Comparison of ENCODE assay signal across 12 cellular contexts in genomic region chr14:45891417-45892080, GRCh38.
DNase-seq lines count a peak whose midpoint lies in the region; ATAC-seq and TF ChIP-seq lines count a peak whose summit lies in the region.
"Had no signal": no experiment of that assay in that cellular context is flagged by ENCODE, and none has a peak within 500 bp of the region (broad histone marks: within the 10 kb centered on the region; RNA-seq: fewer than 3 reads in every experiment).

No MANE protein-coding gene starts in this region.

- WGBS in H9 (ENCODE audit: extremely low coverage, insufficient read length, low lambda C conversion rate) = no CpG with 5 or more reads among the region's 18 CpGs
- no CpG with 5 or more reads among the region's 18 CpGs for WGBS in trophoblast cell (ENCODE audit: extremely low coverage, insufficient coverage, insufficient read length)

- no peaks in the 10 kb centered on the region for H4K20me1 ChIP-seq in H9 (ENCODE audit: control insufficient read depth, insufficient read depth, insufficient read length)

- no peak for ATAC-seq in activated naive CD8-positive, alpha-beta T cell treated with anti-CD3 and anti-CD28 coated beads, Interleukin-2, amount 50 U/mL, for 24 hours
- no peak for ATAC-seq in left lobe of liver
- ATAC-seq: Panc1 had no signal

- no peak overlapping the region for H4K8ac ChIP-seq in H9 (replicated peaks; ENCODE audit: insufficient read length, low read depth, low read length)
- no peak overlapping the region for H4K8ac ChIP-seq in trophoblast cell (ENCODE audit: low read depth, low read length)

- peak; percentile 58 for DNase-seq in H9
- DNase-seq in NCI-H2196 treated with DMSO at 0.1 percent for 48 hours (lab: John Stamatoyannopoulos, UW; ENCODE audit: unreplicated experiment) = peak; percentile 7
- peak; percentile 75 for DNase-seq in epithelial cell of esophagus (ENCODE audit: low read depth)
- no peak for DNase-seq in trophoblast cell
- no peak for DNase-seq in activated naive CD8-positive, alpha-beta T cell treated with anti-CD3 and anti-CD28 coated beads, Interleukin-2, amount 50 U/mL, for 24 hours
- DNase-seq in left lobe of liver (ENCODE audit: low spot score) = no peak
- no peak for DNase-seq in stimulated activated naive CD4-positive, alpha-beta T cell treated with Interleukin-2 at 50 U/mL for 16 hours (lab: John Stamatoyannopoulos, UW)
- DNase-seq in WERI-Rb-1 = no peak
- DNase-seq: activated CD4-positive, alpha-beta T cell treated with anti-CD3 and anti-CD28 coated beads, Interleukin-2, amount 10 ng/mL, durations not matched to agents 7 days and 5 days; HFFc6; tibial artery had no signal

- H3K4ac ChIP-seq in H9 (ENCODE audit: low read depth, low read length) (no peak overlapping the region), trophoblast cell (ENCODE audit: low read depth, low read length) (no peak overlapping the region)

- peak overlapping the region; percentile 21 for H3K4me3 ChIP-seq in epithelial cell of esophagus (ENCODE audit: low read length)
- no peak overlapping the region for H3K4me3 ChIP-seq in trophoblast cell (ENCODE audit: low read depth, low read length)
- H3K4me3 ChIP-seq in WERI-Rb-1 (ENCODE audit: low read depth, low read length) = no peak overlapping the region
- H3K4me3 ChIP-seq: tibial artery had no signal

- no peak overlapping the region; a peak in 1 of 7 replicates for H3K27ac Mint-ChIP-seq in H9
- H3K27ac Mint-ChIP-seq in activated naive CD8-positive, alpha-beta T cell treated with anti-CD3 and anti-CD28 coated beads, Interleukin-2, amount 50 U/mL, for 24 hours = no peak overlapping the region
- H3K27ac Mint-ChIP-seq: activated CD4-positive, alpha-beta T cell treated with anti-CD3 and anti-CD28 coated beads, Interleukin-2, amount 10 ng/mL, durations not matched to agents 7 days and 5 days; HFFc6 had no signal

- no peak overlapping the region for H4K5ac ChIP-seq in H9 (ENCODE audit: insufficient read length, low read depth, low read length)

- no peak overlapping the region for H2AFZ ChIP-seq in H9 (ENCODE audit: low read length)
- H2AFZ ChIP-seq in trophoblast cell (ENCODE audit: insufficient read depth, low read length, poor library complexity) = no peak overlapping the region

- H2AK5ac ChIP-seq in H9 (ENCODE audit: insufficient read length, low read length) = no peak overlapping the region
- H2AK5ac ChIP-seq in trophoblast cell (ENCODE audit: low read length) = no peak overlapping the region

- H2BK15ac ChIP-seq in H9 (ENCODE audit: low read depth, low read length) = no peak overlapping the region

- no peaks in the 10 kb centered on the region for H3K4me1 ChIP-seq in H9 (ENCODE audit: insufficient read depth, low read length)
- H3K4me1 ChIP-seq in trophoblast cell (ENCODE audit: control insufficient read depth in 1 of 2, insufficient read depth in 2 of 2, low read length in 2 of 2) = no peaks in the 10 kb centered on the region
- H3K4me1 ChIP-seq: tibial artery had no signal

- H3K79me2 ChIP-seq in H9 (ENCODE audit: insufficient read depth, low read length) (no peaks in the 10 kb centered on the region), trophoblast cell (ENCODE audit: control insufficient read depth, insufficient read depth, low read length, poor library complexity) (no peaks in the 10 kb centered on the region)

- no peak overlapping the region for H4K12ac ChIP-seq in trophoblast cell (ENCODE audit: low read depth, low read length)

- no peak overlapping the region for H2BK120ac ChIP-seq in H9 (ENCODE audit: low read depth, low read length, poor library complexity, severe bottlenecking)
- H2BK120ac ChIP-seq in trophoblast cell (ENCODE audit: insufficient read depth, low read length, poor library complexity) = no peak overlapping the region

- peak overlapping the region; percentile 44; the same call in 1 of the 2 replicates for H3K14ac ChIP-seq in H9 (ENCODE audit: insufficient read depth, low read length)
- H3K14ac ChIP-seq in trophoblast cell (ENCODE audit: low read length) = no peak overlapping the region

- H3K9me3 Mint-ChIP-seq in H9 = peaks cover 0 to 4% of the 10 kb centered on the region in 2 experiments; a peak in 1 of 5 replicates
- peaks cover 10% of the 10 kb centered on the region for H3K9me3 Mint-ChIP-seq in activated naive CD8-positive, alpha-beta T cell treated with anti-CD3 and anti-CD28 coated beads, Interleukin-2, amount 50 U/mL, for 24 hours

- H3K36me3 ChIP-seq in trophoblast cell (ENCODE audit: control insufficient read depth in 1 of 2, insufficient read depth in 2 of 2, low read length in 2 of 2) = no peaks in the 10 kb centered on the region
- H3K36me3 ChIP-seq in WERI-Rb-1 = no peaks in the 10 kb centered on the region
- H3K36me3 ChIP-seq: tibial artery had no signal

- H3K27me3 Mint-ChIP-seq in H9 (ENCODE audit: low read depth) = no peaks in the 10 kb centered on the region; the same call in none of the 2 replicates
- H3K27me3 Mint-ChIP-seq in activated naive CD8-positive, alpha-beta T cell treated with anti-CD3 and anti-CD28 coated beads, Interleukin-2, amount 50 U/mL, for 24 hours = no peaks in the 10 kb centered on the region
- H3K27me3 Mint-ChIP-seq: activated CD4-positive, alpha-beta T cell treated with anti-CD3 and anti-CD28 coated beads, Interleukin-2, amount 10 ng/mL, durations not matched to agents 7 days and 5 days had no signal

- H3K27me3 ChIP-seq in H9 (ENCODE audit: insufficient read depth, low read length) (no peaks in the 10 kb centered on the region), trophoblast cell (ENCODE audit: insufficient read depth, low read length) (no peaks in the 10 kb centered on the region), WERI-Rb-1 (ENCODE audit: insufficient read depth, low read depth, severe bottlenecking) (no peaks in the 10 kb centered on the region)
- H3K27me3 ChIP-seq: tibial artery had no signal

- H2BK5ac ChIP-seq in H9 (ENCODE audit: insufficient read length, low read length) (no peak overlapping the region), trophoblast cell (ENCODE audit: low read depth, low read length, poor library complexity) (no peak overlapping the region)

- H3K27ac ChIP-seq in H9 (ENCODE audit: insufficient read length, low read depth, low read length) = no peak overlapping the region
- H3K27ac ChIP-seq in trophoblast cell (ENCODE audit: low read depth, low read length) = no peak overlapping the region
- no peak overlapping the region for H3K27ac ChIP-seq in WERI-Rb-1
- H3K27ac ChIP-seq: tibial artery had no signal

- no peak overlapping the region for H3T11ph ChIP-seq in H9 (ENCODE audit: low read length)

- H3K79me1 ChIP-seq in H9 (ENCODE audit: insufficient read depth, low read depth, low read length, poor library complexity, severe bottlenecking) = no peaks in the 10 kb centered on the region
- H3K79me1 ChIP-seq in trophoblast cell (ENCODE audit: low read length) = no peaks in the 10 kb centered on the region

- H3K56ac ChIP-seq in H9 (ENCODE audit: insufficient read length, low read depth, low read length) = no peak overlapping the region

- H3K4me2 ChIP-seq in H9 (ENCODE audit: insufficient read depth, insufficient read length, low read length) = peak overlapping the region; percentile 36
- peak overlapping the region; percentile 27 for H3K4me2 ChIP-seq in trophoblast cell (ENCODE audit: low read length)

- H2BK12ac ChIP-seq in H9 (ENCODE audit: insufficient read length, low read depth, low read length) = no peak overlapping the region
- H2BK12ac ChIP-seq in trophoblast cell (ENCODE audit: low read length) = no peak overlapping the region

- no peak overlapping the region for H2BK20ac ChIP-seq in H9 (ENCODE audit: low read depth, low read length, poor library complexity, severe bottlenecking)

- H3K23ac ChIP-seq in H9 (ENCODE audit: insufficient read length, low read depth, low read length) (no peak overlapping the region), trophoblast cell (ENCODE audit: low read length) (no peak overlapping the region)

- H3K23me2 ChIP-seq in H9 (ENCODE audit: insufficient read length, low read depth, low read length, poor library complexity, severe bottlenecking) = no peaks in the 10 kb centered on the region

- 0 out of 7 replicates have a peak, but pooled peaks cover 0 to 9% (median 0%) of the 10 kb centered on the region in 3 experiments for H3K36me3 Mint-ChIP-seq in H9 (ENCODE audit: insufficient read depth in 1 of 3, low read depth in 3 of 3)
- no peaks in the 10 kb centered on the region for H3K36me3 Mint-ChIP-seq in activated naive CD8-positive, alpha-beta T cell treated with anti-CD3 and anti-CD28 coated beads, Interleukin-2, amount 50 U/mL, for 24 hours (ENCODE audit: low read depth)

- 0 out of 5 replicates have a peak overlapping the region, but pooled peaks of 1 of the 2 experiments have one; percentile 11 for H3K4me3 Mint-ChIP-seq in H9
- no peak overlapping the region for H3K4me3 Mint-ChIP-seq in activated naive CD8-positive, alpha-beta T cell treated with anti-CD3 and anti-CD28 coated beads, Interleukin-2, amount 50 U/mL, for 24 hours
- H3K4me3 Mint-ChIP-seq: activated CD4-positive, alpha-beta T cell treated with anti-CD3 and anti-CD28 coated beads, Interleukin-2, amount 10 ng/mL, durations not matched to agents 7 days and 5 days; HFFc6 had no signal

- H3K18ac ChIP-seq in H9 (ENCODE audit: insufficient read length, low read depth, low read length) = no peak overlapping the region
- H3K18ac ChIP-seq in trophoblast cell (ENCODE audit: low read length) = no peak overlapping the region

- H3K9me3 ChIP-seq in H9 (ENCODE audit: control insufficient read depth, low read depth, low read length) (no peaks in the 10 kb centered on the region), trophoblast cell (ENCODE audit: insufficient read depth, low read depth, low read length) (no peaks in the 10 kb centered on the region), WERI-Rb-1 (ENCODE audit: severe bottlenecking) (no peaks in the 10 kb centered on the region)
- H3K9me3 ChIP-seq: tibial artery had no signal

- peaks cover 19 to 20% of the 10 kb centered on the region in 2 experiments for H3K4me1 Mint-ChIP-seq in H9
- H3K4me1 Mint-ChIP-seq in activated naive CD8-positive, alpha-beta T cell treated with anti-CD3 and anti-CD28 coated beads, Interleukin-2, amount 50 U/mL, for 24 hours = no peaks in the 10 kb centered on the region
- H3K4me1 Mint-ChIP-seq: activated CD4-positive, alpha-beta T cell treated with anti-CD3 and anti-CD28 coated beads, Interleukin-2, amount 10 ng/mL, durations not matched to agents 7 days and 5 days had no signal

- no peak for TF ChIP-seq CTCF in H9 (conservative IDR thresholded peaks at IDR 0.05)
- TF ChIP-seq CTCF in epithelial cell of esophagus (IDR thresholded peaks at IDR 0.05; ENCODE audit: insufficient read depth, low read depth, low read length, missing control alignments) = no peak
- TF ChIP-seq CTCF in WERI-Rb-1 (IDR thresholded peaks at IDR 0.05; ENCODE audit: low read depth, low read length) = no peak

- H4K91ac ChIP-seq in H9 (ENCODE audit: insufficient read length, low read depth, low read length) (no peak overlapping the region), trophoblast cell (ENCODE audit: low read depth, low read length) (no peak overlapping the region)

- no peak overlapping the region for H3K9ac ChIP-seq in H9 (ENCODE audit: extremely low read depth, insufficient read length, low read length)
- H3K9ac ChIP-seq in trophoblast cell (ENCODE audit: low read length) = no peak overlapping the region

Comparison
In these comparisons a context has a peak if more than half of its experiments do, and no peak if none do; other contexts are left out.
1. DNase-seq: peak in H9 (single experiment), NCI-H2196 treated with DMSO at 0.1 percent for 48 hours (single experiment) and epithelial cell of esophagus (single experiment); none in trophoblast cell (0 of 2), activated naive CD8-positive, alpha-beta T cell treated with anti-CD3 and anti-CD28 coated beads, Interleukin-2, amount 50 U/mL, for 24 hours (single experiment), left lobe of liver (single experiment), stimulated activated naive CD4-positive, alpha-beta T cell treated with Interleukin-2 at 50 U/mL for 16 hours (single experiment) and WERI-Rb-1 (single experiment).